8 cellular contexts compared by ENCODE assay signal in genomic region chr21:35529141-35529863, GRCh38.
DNase-seq lines count a peak whose midpoint lies in the region; ATAC-seq lines count a peak whose summit lies in the region.

No MANE protein-coding gene starts in this region.

- peak overlapping the region; percentile 90 to 97 (median 92) for H3K4me3 Mint-ChIP-seq in CD4-positive, CD25-positive, alpha-beta regulatory T cell
- peak overlapping the region; percentile 90 for H3K4me3 Mint-ChIP-seq in T-helper 17 cell

- H3K4me3 ChIP-seq in CD4-positive, CD25-positive, alpha-beta regulatory T cell (ENCODE audit: low read depth, low read length): peak overlapping the region; percentile 88

- peak overlapping the region; percentile 95 to 98 (median 95) for H3K27ac Mint-ChIP-seq in CD4-positive, CD25-positive, alpha-beta regulatory T cell
- H3K27ac Mint-ChIP-seq in T-helper 17 cell: peak overlapping the region; percentile 91

- peak; percentile 55 to 61 for ATAC-seq in CD4-positive, CD25-positive, alpha-beta regulatory T cell (ENCODE audit: low read depth in 2 of 2)
- peak; percentile 58 for ATAC-seq in GM21529 (IDR thresholded peaks at IDR 0.05; ENCODE audit: unreplicated experiment)
- ATAC-seq in T-helper 17 cell: peak; percentile 69
- ATAC-seq in left ventricle myocardium superior: peak; percentile 70

- peak overlapping the region; percentile 69 for H3K27ac ChIP-seq in CD4-positive, CD25-positive, alpha-beta regulatory T cell (ENCODE audit: insufficient read depth, low read length, poor library complexity, severe bottlenecking)

- intact Hi-C loops in left ventricle myocardium superior (cut with micrococcal nuclease): no loop called here

- H3K36me3 Mint-ChIP-seq in CD4-positive, CD25-positive, alpha-beta regulatory T cell: no peaks in the 10 kb centered on the region
- no peaks in the 10 kb centered on the region for H3K36me3 Mint-ChIP-seq in T-helper 17 cell (ENCODE audit: low read depth)

- no peaks in the 10 kb centered on the region for H3K36me3 ChIP-seq in CD4-positive, CD25-positive, alpha-beta regulatory T cell (ENCODE audit: control insufficient read depth, insufficient read depth, low read length)

- H3K4me1 ChIP-seq in CD4-positive, CD25-positive, alpha-beta regulatory T cell (ENCODE audit: control insufficient read depth, insufficient read depth, low read length, poor library complexity, severe bottlenecking): peaks cover 28% of the 10 kb centered on the region

- H3K9me3 Mint-ChIP-seq in CD4-positive, CD25-positive, alpha-beta regulatory T cell: peaks cover 0 to 3% (median 0%) of the 10 kb centered on the region in 7 donors

- peak in 2 of 3 donors; percentile 44 to 81 for DNase-seq in CD4-positive, CD25-positive, alpha-beta regulatory T cell
- DNase-seq in T-helper 17 cell: no peak
- DNase-seq in left ventricle myocardium superior: no peak
- peak; percentile 32 for DNase-seq in stromal cell of bone marrow (ENCODE audit: low read depth)
- no peak for DNase-seq in foreskin melanocyte
- DNase-seq in iPS-NIHi7 (ENCODE audit: extremely low spot score): no peak
- no peak for DNase-seq in amniotic stem cell (lab: John Stamatoyannopoulos, UW)

- H3K9me3 ChIP-seq in CD4-positive, CD25-positive, alpha-beta regulatory T cell (ENCODE audit: control insufficient read depth in 2 of 2, low read length in 2 of 2): no peaks in the 10 kb centered on the region
- no peaks in the 10 kb centered on the region for H3K9me3 ChIP-seq in T-helper 17 cell (ENCODE audit: control insufficient read depth, low read length, poor library complexity, severe bottlenecking)

- peaks cover 4% of the 10 kb centered on the region for H3K27me3 Mint-ChIP-seq in CD4-positive, CD25-positive, alpha-beta regulatory T cell
- no peaks in the 10 kb centered on the region for H3K27me3 Mint-ChIP-seq in T-helper 17 cell

- H3K27me3 ChIP-seq in CD4-positive, CD25-positive, alpha-beta regulatory T cell (ENCODE audit: control insufficient read depth, insufficient read depth, low read length): no peaks in the 10 kb centered on the region

- H3K4me1 Mint-ChIP-seq in CD4-positive, CD25-positive, alpha-beta regulatory T cell: peaks cover 13 to 50% (median 40%) of the 10 kb centered on the region in 4 donors
- peaks cover 31% of the 10 kb centered on the region for H3K4me1 Mint-ChIP-seq in T-helper 17 cell

Comparison
In these comparisons a context has a peak if more than half of its experiments do, and no peak if none do; other contexts are left out.
1. DNase-seq: peak in CD4-positive, CD25-positive, alpha-beta regulatory T cell (2 of 3) and stromal cell of bone marrow (single experiment); none in T-helper 17 cell (0 of 3), left ventricle myocardium superior (single experiment), foreskin melanocyte (single experiment), iPS-NIHi7 (single experiment) and amniotic stem cell (single experiment).
2. Peak in every context shown above with its lines, with median percentiles within 50 percentile points of each other: ATAC-seq.